2 cellular contexts compared by ENCODE assay signal in genomic region chr3:187286467-187287059, GRCh38.
TF ChIP-seq lines count a peak whose summit lies in the region.

No MANE protein-coding gene starts in this region.

TF ChIP-seq in K562, 482 proteins besides CTCF, POLR2A, EP300 and RAD21 (continued from another document):
- TF ChIP-seq HMBOX1 (IDR thresholded peaks at IDR 0.05) (peak; percentile 83), ZNF311 (CRISPR knock-in tag; IDR thresholded peaks at IDR 0.05) (peak; percentile 69), NR2C2 (CRISPR knock-in tag; IDR thresholded peaks at IDR 0.05) (no peak), NR2C2 (tag; IDR thresholded peaks at IDR 0.05) (peak; percentile 53; the same call in 1 of the 2 replicates), ZNF668 (CRISPR knock-in tag; IDR thresholded peaks at IDR 0.05) (0 out of 2 replicates have a peak, but pooled peaks have one; percentile 1), MNT (conservative IDR thresholded peaks at IDR 0.05) (no peak), RFX1 (IDR thresholded peaks at IDR 0.05) (no peak), C11orf30 (IDR thresholded peaks at IDR 0.05; ENCODE audit: low read depth) (peak; percentile 35; the same call in 1 of the 2 replicates), POLR2B (IDR thresholded peaks at IDR 0.05; ENCODE audit: low read depth, partially characterized antibody) (no peak), SMAD1 (IDR thresholded peaks at IDR 0.05; ENCODE audit: low read depth, low read length, partially characterized antibody) (no peak), IRF9 (tag; IDR thresholded peaks at IDR 0.05) (peak; percentile 91), SP2 (IDR thresholded peaks at IDR 0.05; ENCODE audit: extremely low read depth, low read depth, low read length, poor library complexity, severe bottlenecking) (no peak), ZNF224 (CRISPR knock-in tag; IDR thresholded peaks at IDR 0.05) (no peak), MECOM (CRISPR knock-in tag; IDR thresholded peaks at IDR 0.05) (0 out of 2 replicates have a peak, but pooled peaks have one; percentile 36), STAG1 (CRISPR knock-in tag; IDR thresholded peaks at IDR 0.05; ENCODE audit: borderline replicate concordance) (no peak), ZKSCAN8 (CRISPR knock-in tag; IDR thresholded peaks at IDR 0.05) (peak; percentile 69; the same call in 1 of the 2 replicates), E2F1 (CRISPR knock-in tag; IDR thresholded peaks at IDR 0.05) (no peak), ZNF280B (CRISPR knock-in tag; IDR thresholded peaks at IDR 0.05) (no peak), ZNF165 (CRISPR knock-in tag; IDR thresholded peaks at IDR 0.05; ENCODE audit: borderline replicate concordance) (no peak), ATF7 (IDR thresholded peaks at IDR 0.05) (peak; percentile 93), ZNF75A (CRISPR knock-in tag; IDR thresholded peaks at IDR 0.05) (0 out of 2 replicates have a peak, but pooled peaks have one; percentile 57), KDM1A (IDR thresholded peaks at IDR 0.05) (no peak), PTBP1 (IDR thresholded peaks at IDR 0.05; ENCODE audit: low read depth, low read length) (no peak)

TF ChIP-seq in HepG2, 621 proteins besides CTCF, POLR2A, EP300 and RAD21 (continued from another document):
- 0 out of 2 replicates have a peak, but pooled peaks have one; percentile 25 for TF ChIP-seq SMC3 (IDR thresholded peaks at IDR 0.05; ENCODE audit: low read length)
- TF ChIP-seq SKI (IDR thresholded peaks at IDR 0.05; ENCODE audit: partially characterized antibody): peak; percentile 88
- TF ChIP-seq ZNF264 (CRISPR knock-in tag; IDR thresholded peaks at IDR 0.05): no peak
- peak; percentile 77 for TF ChIP-seq IKZF5 (CRISPR knock-in tag; IDR thresholded peaks at IDR 0.05)
- TF ChIP-seq NR2C2 (CRISPR knock-in tag; IDR thresholded peaks at IDR 0.05; ENCODE audit: borderline replicate concordance): peak; percentile 61
- no peak for TF ChIP-seq FOXC1 (CRISPR knock-in tag; IDR thresholded peaks at IDR 0.05; ENCODE audit: borderline replicate concordance)
- TF ChIP-seq MEF2D (CRISPR knock-in tag; IDR thresholded peaks at IDR 0.05): peak; percentile 35; the same call in 1 of the 2 replicates
- TF ChIP-seq YEATS4 (CRISPR knock-in tag; IDR thresholded peaks at IDR 0.05; ENCODE audit: borderline replicate concordance): 0 out of 2 replicates have a peak, but pooled peaks have one; percentile 46
- no peak for TF ChIP-seq USF2 (IDR thresholded peaks at IDR 0.05; ENCODE audit: low read depth, low read length)
- TF ChIP-seq USF2 (CRISPR knock-in tag; IDR thresholded peaks at IDR 0.05; ENCODE audit: borderline replicate concordance): no peak
- no peak for TF ChIP-seq ARNTL (CRISPR knock-in tag; IDR thresholded peaks at IDR 0.05)
- TF ChIP-seq GATAD1 (CRISPR knock-in tag; IDR thresholded peaks at IDR 0.05): peak; percentile 55; the same call in 1 of the 2 replicates
- 0 out of 2 replicates have a peak, but pooled peaks have one; percentile 18 for TF ChIP-seq ETV6 (CRISPR knock-in tag; conservative IDR thresholded peaks at IDR 0.05)
- 0 out of 2 replicates have a peak, but pooled peaks have one; percentile 15 for TF ChIP-seq ELF1 (CRISPR knock-in tag; IDR thresholded peaks at IDR 0.05)
- TF ChIP-seq MEIS2 (CRISPR knock-in tag; IDR thresholded peaks at IDR 0.05): 0 out of 2 replicates have a peak, but pooled peaks have one; percentile 23
- TF ChIP-seq ETV5 (CRISPR knock-in tag; IDR thresholded peaks at IDR 0.05; ENCODE audit: borderline replicate concordance): peak; percentile 56; the same call in 1 of the 2 replicates
- TF ChIP-seq NR2F2 (IDR thresholded peaks at IDR 0.05; ENCODE audit: borderline replicate concordance, low read depth): 0 out of 2 replicates have a peak, but pooled peaks have one; percentile 23
- TF ChIP-seq U2AF2 (IDR thresholded peaks at IDR 0.05; ENCODE audit: low read depth, low read length): no peak
- no peak for TF ChIP-seq SOX6 (IDR thresholded peaks at IDR 0.05)
- TF ChIP-seq SOX6 (CRISPR knock-in tag; IDR thresholded peaks at IDR 0.05): peak; percentile 82
- no peak for TF ChIP-seq SKIL (CRISPR knock-in tag; IDR thresholded peaks at IDR 0.05; ENCODE audit: borderline replicate concordance)
- no peak for TF ChIP-seq ZFP36L1 (CRISPR knock-in tag; IDR thresholded peaks at IDR 0.05)
- TF ChIP-seq ZNF18 (CRISPR knock-in tag; IDR thresholded peaks at IDR 0.05; ENCODE audit: insufficient replicate concordance): peak; percentile 53
- no peak for TF ChIP-seq ZBTB40 (IDR thresholded peaks at IDR 0.05)
- peak; percentile 45; the same call in 1 of the 2 replicates for TF ChIP-seq ZBTB40 (CRISPR knock-in tag; IDR thresholded peaks at IDR 0.05)
- TF ChIP-seq THAP11 (CRISPR knock-in tag; IDR thresholded peaks at IDR 0.05): peak; percentile 72
- peak; percentile 77 for TF ChIP-seq ARID5B (CRISPR knock-in tag; IDR thresholded peaks at IDR 0.05)
- TF ChIP-seq ZNF75D (CRISPR knock-in tag; IDR thresholded peaks at IDR 0.05; ENCODE audit: borderline replicate concordance): no peak
